Comparison of ENCODE assay signal across 33 cellular contexts in the genomic region with DNA sequence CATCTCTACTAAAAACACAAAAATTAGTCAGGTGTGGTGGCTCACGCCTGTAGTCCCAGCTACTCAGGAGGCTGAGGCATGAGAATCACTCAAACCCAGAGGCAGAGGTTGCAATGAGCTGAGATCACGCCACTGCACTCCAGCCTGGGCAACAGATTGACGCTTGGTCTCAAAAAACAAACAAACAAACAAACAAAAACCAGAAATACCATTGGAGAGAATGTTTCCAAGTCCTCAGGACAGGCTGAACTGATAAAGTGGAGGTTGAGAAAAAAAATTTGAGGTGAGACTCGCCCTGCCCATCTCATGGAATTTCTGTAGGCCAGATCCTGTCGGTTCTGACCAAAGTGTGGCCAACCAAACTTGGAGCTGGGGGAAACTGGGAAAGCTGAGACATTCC.
"Had no signal": no experiment of that assay in that cellular context is flagged by ENCODE, and none has a peak within 500 bp of the region (broad histone marks: within the 10 kb centered on the region; RNA-seq: fewer than 3 reads in every experiment).

No MANE protein-coding gene starts in this region.

- H3K4me2 ChIP-seq: KMS-11 had no signal

- H3K9me3 ChIP-seq: MG63 had no signal

- H3K27me3 ChIP-seq: MG63 had no signal

- H3K27ac ChIP-seq: KMS-11 had no signal

- H3K4me3 ChIP-seq: MG63 had no signal

- H3K9ac ChIP-seq: KMS-11 had no signal

- H3K36me3 ChIP-seq: MG63 had no signal

- DNase-seq: Karpas-422, Kasumi-1, KG1, MG63, MM.1S, MV-4-11, NCI-H1048, NCI-H1092, NCI-H1092 treated with DMSO at 0.1 percent for 48 hours, NCI-H1105, NCI-H1105 treated with DMSO at 0.1 percent for 48 hours, NCI-H1417, NCI-H1417 treated with DMSO at 0.1 percent for 48 hours, NCI-H1436, NCI-H1436 treated with DMSO at 0.1 percent for 48 hours, NCI-H1694, NCI-H1694 treated with DMSO at 0.1 percent for 48 hours, NCI-H187, NCI-H187 treated with DMSO at 0.1 percent for 48 hours, NCI-H1930, NCI-H2029, NCI-H2029 treated with DMSO at 0.1 percent for 48 hours, NCI-H2081 treated with DMSO at 0.1 percent for 48 hours, NCI-H2107, NCI-H2171, NCI-H2171 treated with DMSO at 0.1 percent for 48 hours, NCI-H2227 treated with DMSO at 0.1 percent for 48 hours, NCI-H226, NCI-H345, NCI-H446, NCI-H446 treated with DMSO at 0.1 percent for 48 hours, NCI-H510A had no signal
